In genomic region chr4:1895489-1895888, GRCh38 we compare ENCODE assay signal across 18 cellular contexts.
"Had no signal": no experiment of that assay in that cellular context is flagged by ENCODE, and none has a peak within 500 bp of the region (broad histone marks: within the 10 kb centered on the region; RNA-seq: fewer than 3 reads in every experiment).

No MANE protein-coding gene starts in this region.

- H3K4me3 ChIP-seq: colonic mucosa had no signal

- H3K4me3 Mint-ChIP-seq: activated naive CD8-positive, alpha-beta T cell; T-cell had no signal

- H3K27ac ChIP-seq: brain microvascular endothelial cell, colonic mucosa had no signal

- ATAC-seq: activated CD4-positive, CD25-positive, alpha-beta regulatory T cell treated with anti-CD3 and anti-CD28 coated beads, Interleukin-2, amount 50 U/mL, for 24 hours; T-cell had no signal

- H3K27me3 Mint-ChIP-seq: activated naive CD8-positive, alpha-beta T cell; T-cell had no signal

- H3K36me3 Mint-ChIP-seq: activated naive CD8-positive, alpha-beta T cell had no signal

- DNase-seq: activated CD4-positive, alpha-beta T cell treated with anti-CD3 and anti-CD28 coated beads for 48 hours; activated CD4-positive, alpha-beta T cell treated with anti-CD3 and anti-CD28 coated beads, Interleukin-2, amount 50 U/mL, for 48 hours; activated naive CD4-positive, alpha-beta T cell treated with Interleukin-2 at 50 U/mL for 16 hours; activated T-cell treated with anti-CD3 and anti-CD28 coated beads for 4 hours; amygdala; brain microvascular endothelial cell; colonic mucosa; MM.1S; NCI-H1105; NCI-H1436 treated with DMSO at 0.1 percent for 48 hours; NCI-H187; NCI-H2081; NCI-H446; NCI-H524; SHP77 treated with DMSO at 0.1 percent for 48 hours; T-cell had no signal

- H3K36me3 ChIP-seq: brain microvascular endothelial cell, colonic mucosa had no signal

- H3K27ac Mint-ChIP-seq: activated naive CD8-positive, alpha-beta T cell had no signal

- H3K27me3 ChIP-seq: brain microvascular endothelial cell, colonic mucosa had no signal

- H3K4me1 ChIP-seq: colonic mucosa had no signal

- H3K9me3 Mint-ChIP-seq: T-cell had no signal

- H3K9me3 ChIP-seq: colonic mucosa had no signal
